In the genomic region with DNA sequence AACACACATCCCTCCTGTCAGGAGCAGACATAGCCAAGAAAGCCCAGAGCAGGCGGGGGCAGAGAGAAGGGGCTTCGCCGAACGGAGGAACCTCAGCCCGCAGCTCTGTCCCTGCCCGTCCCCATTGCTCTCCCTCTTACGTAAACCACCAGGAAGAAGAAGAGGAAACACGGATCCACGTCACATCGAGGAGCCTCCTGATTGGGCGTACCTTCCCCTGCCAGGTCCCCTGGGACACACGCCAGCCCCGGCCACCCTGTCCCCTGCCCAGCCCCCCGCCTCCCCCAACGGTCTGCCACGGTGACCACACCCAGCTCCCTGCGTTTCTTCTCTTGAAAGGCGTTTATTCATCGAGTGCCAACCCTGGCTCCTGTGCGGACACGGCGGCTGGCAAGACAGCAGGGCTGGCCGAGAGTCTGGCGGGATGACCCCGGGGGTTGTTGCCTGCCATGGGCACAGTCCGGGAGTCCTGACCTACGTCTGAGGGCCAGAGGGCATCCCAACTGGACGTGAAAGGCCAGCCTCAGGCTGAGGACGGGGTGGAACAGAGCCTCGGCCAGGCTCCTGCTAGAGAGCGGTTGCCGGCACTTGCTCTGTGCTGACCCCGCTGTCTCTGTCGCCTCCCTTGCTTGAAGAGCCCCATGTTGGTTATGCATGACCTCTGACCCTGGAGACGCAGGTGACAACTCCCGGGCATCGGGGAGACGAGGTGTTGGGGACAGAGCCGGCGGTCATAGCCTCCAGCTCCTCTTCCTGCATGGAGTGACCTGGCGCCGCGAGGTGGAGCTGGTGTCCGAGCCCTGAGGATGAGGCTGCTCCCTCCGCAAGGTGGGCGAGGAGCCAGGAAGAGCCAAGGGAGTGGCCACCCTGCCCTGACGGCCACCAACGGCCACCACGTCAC, we compare ENCODE assay signal across 8 cellular contexts. TPM values are rescaled to one million over a fixed set of nuclear protein-coding genes. Genes with fewer than 3 reads are reported as not detected.
A peak's percentile ranks its signal among the peaks of the same experiment; 100 is the strongest.
DNase-seq lines count a peak whose midpoint lies in the region; ATAC-seq and TF ChIP-seq lines count a peak whose summit lies in the region.

No MANE protein-coding gene starts in this region.

- peak overlapping the region; percentile 79 to 80 for H3K4me3 Mint-ChIP-seq in stimulated activated naive CD8-positive, alpha-beta T cell treated with anti-CD3 and anti-CD28 coated beads, Interleukin-15, amount 100 ng/mL, for 72 hours

- H3K4me3 ChIP-seq in AG09309 (ENCODE audit: control insufficient read depth, low read depth, low read length) (peak overlapping the region; percentile 60), PC-3 (ENCODE audit: low read length) (peak overlapping the region; percentile 84), epithelial cell of esophagus (ENCODE audit: low read length) (peak overlapping the region; percentile 53)

- CTCF ChIA-PET in PC-3 (lab: Charles Lee): interaction anchor here (0.6 kb wide), 2 partner anchors 110 to 163 kb away, joined by 3 to 8 read pairs; no protein-coding TSS in a partner anchor

- peak overlapping the region; percentile 44 to 83 for H3K27ac Mint-ChIP-seq in stimulated activated naive CD8-positive, alpha-beta T cell treated with anti-CD3 and anti-CD28 coated beads, Interleukin-15, amount 100 ng/mL, for 72 hours

- H3K9ac ChIP-seq in PC-3 (ENCODE audit: low read length): peak overlapping the region; percentile 80

- H3K27ac ChIP-seq in PC-3 (ENCODE audit: low read length): peak overlapping the region; percentile 70

- H3K4me1 ChIP-seq in PC-3 (ENCODE audit: insufficient read depth, low read length): peaks cover 15% of the 10 kb centered on the region; the same call in 1 of the 2 replicates

- no peaks in the 10 kb centered on the region for H3K9me3 ChIP-seq in PC-3 (ENCODE audit: low read length)

- no peaks in the 10 kb centered on the region for H3F3A ChIP-seq in PC-3 (ENCODE audit: low read length, unreplicated experiment)

- H3K79me2 ChIP-seq in PC-3 (ENCODE audit: low read length): 0 out of 2 replicates have a peak, but pooled peaks cover 7% of the 10 kb centered on the region

- POLR2A ChIA-PET in PC-3 (lab: Charles Lee; ENCODE audit: unreplicated experiment): interaction anchor here (0.6 kb wide), 1 partner anchor 101 kb away, joined by 3 read pairs; no protein-coding TSS in a partner anchor

- TF ChIP-seq CTCF in AG09309 (IDR thresholded peaks at IDR 0.05; ENCODE audit: control insufficient read depth, insufficient read depth, low read depth, low read length, missing control alignments) (no peak), PC-3 (conservative IDR thresholded peaks at IDR 0.05; ENCODE audit: low read depth, low read length) (peak; percentile 49), epithelial cell of esophagus (IDR thresholded peaks at IDR 0.05; ENCODE audit: insufficient read depth, low read depth, low read length, missing control alignments) (no peak)

- H4K20me1 ChIP-seq in PC-3 (ENCODE audit: low read length): no peaks in the 10 kb centered on the region

- peak overlapping the region; percentile 92 for H3K4me2 ChIP-seq in PC-3 (ENCODE audit: low read length)

- H3K4me1 Mint-ChIP-seq in stimulated activated naive CD8-positive, alpha-beta T cell treated with anti-CD3 and anti-CD28 coated beads, Interleukin-15, amount 100 ng/mL, for 72 hours: peaks cover 5% of the 10 kb centered on the region

- peak; percentile 80 for ATAC-seq in PC-3
- no peak for ATAC-seq in stimulated activated naive CD8-positive, alpha-beta T cell treated with anti-CD3 and anti-CD28 coated beads, Interleukin-15, amount 100 ng/mL, for 72 hours

- H3K36me3 ChIP-seq in PC-3 (ENCODE audit: low read depth, low read length): no peaks in the 10 kb centered on the region

- H3K9me3 Mint-ChIP-seq in stimulated activated naive CD8-positive, alpha-beta T cell treated with anti-CD3 and anti-CD28 coated beads, Interleukin-15, amount 100 ng/mL, for 72 hours: no peaks in the 10 kb centered on the region

- DNase-seq in AG09309 (ENCODE audit: low read depth) (peak; percentile 5), HT1080 (ENCODE audit: low read depth) (peak; percentile 11), PC-3 (peak; percentile 82), epithelial cell of esophagus (ENCODE audit: low read depth) (peak; percentile 70), iPS-NIHi7 (ENCODE audit: extremely low spot score) (no peak), AML-193 (lab: John Stamatoyannopoulos, UW) (no peak), NCI-H1694 treated with DMSO at 0.1 percent for 48 hours (lab: John Stamatoyannopoulos, UW) (no peak)
- DNase-seq in stimulated activated naive CD8-positive, alpha-beta T cell treated with anti-CD3 and anti-CD28 coated beads, Interleukin-15, amount 100 ng/mL, for 72 hours: no peak

- peaks cover 16% of the 10 kb centered on the region for H3K27me3 Mint-ChIP-seq in stimulated activated naive CD8-positive, alpha-beta T cell treated with anti-CD3 and anti-CD28 coated beads, Interleukin-15, amount 100 ng/mL, for 72 hours

- peak overlapping the region; percentile 85 for H2AFZ ChIP-seq in PC-3 (ENCODE audit: low read length)

- H3K9me2 ChIP-seq in PC-3 (replicated peaks; ENCODE audit: low read length): no peaks in the 10 kb centered on the region

- no peaks in the 10 kb centered on the region for H3K27me3 ChIP-seq in PC-3 (ENCODE audit: low read length)

- TSS peak; percentile 60 for BruUV-seq in PC-3 (replicated peaks; lab: Mats Ljungman, UMichigan)

- intact Hi-C loops in PC-3 (cut with micrococcal nuclease): loop anchor here (10.0 kb wide), 1 partner anchor 112 kb away; no protein-coding TSS in a partner anchor

RNA-seq across cellular contexts. Expression of a gene that starts 40.6 kb away (rescaled TPM):
- 30.5 and 31.2 TPM in 2 replicates for total RNA-seq in HT1080 (2014; rRNA removed; shearing (Covaris generic))
- polyA plus RNA-seq in HT1080 (2015; cell fraction: cytosol; rRNA removed): 24.1 and 25.5 TPM in 2 replicates
- polyA plus RNA-seq in HT1080 (2015; cell fraction: nucleus; rRNA removed): 33.6 TPM in 2 replicates
- 33.5 and 42.6 TPM in 2 replicates for total RNA-seq in PC-3 (2014; rRNA removed)

Comparison
In these comparisons a context has a peak if more than half of its experiments do, and no peak if none do; other contexts are left out.
1. DNase-seq: peak in AG09309 (single experiment), HT1080 (single experiment), PC-3 (single experiment) and epithelial cell of esophagus (single experiment); none in stimulated activated naive CD8-positive, alpha-beta T cell treated with anti-CD3 and anti-CD28 coated beads, Interleukin-15, amount 100 ng/mL, for 72 hours (0 of 2), iPS-NIHi7 (single experiment), AML-193 (0 of 2) and NCI-H1694 treated with DMSO at 0.1 percent for 48 hours (single experiment).
2. Peak in every context shown above with its lines, with median percentiles within 50 percentile points of each other: H3K4me3 ChIP-seq.